Comparison of ENCODE assay signal across 17 cellular contexts in the genomic region with DNA sequence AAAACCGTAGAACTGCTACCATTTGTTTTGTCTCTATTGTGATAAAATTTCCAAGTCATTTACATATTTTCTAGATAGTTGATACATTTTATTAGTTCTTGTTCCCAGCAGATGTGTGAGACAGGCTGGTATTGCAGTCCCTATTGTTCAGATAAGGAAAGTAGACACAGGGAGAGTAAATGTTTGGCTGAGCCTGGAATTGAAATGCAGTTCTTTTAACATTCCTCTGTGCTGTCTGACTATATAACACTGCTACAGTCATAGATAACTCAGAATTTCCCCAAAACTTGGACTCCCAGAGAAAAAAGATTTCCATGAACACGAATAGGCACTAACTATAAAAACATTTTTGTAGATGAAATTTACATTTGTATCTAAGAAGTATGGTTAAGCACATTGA.
"Had no signal": no experiment of that assay in that cellular context is flagged by ENCODE, and none has a peak within 500 bp of the region (broad histone marks: within the 10 kb centered on the region; RNA-seq: fewer than 3 reads in every experiment).

No MANE protein-coding gene starts in this region.

- H3K27me3 ChIP-seq: spleen had no signal

- H3K4me1 ChIP-seq: spleen had no signal

- DNase-seq: activated CD4-positive, alpha-beta T cell treated with anti-CD3 and anti-CD28 coated beads for 4 hours; activated CD8-positive, alpha-beta T cell treated with anti-CD3 and anti-CD28 coated beads for 36 hours; activated gamma-delta T cell; activated naive CD8-positive, alpha-beta T cell treated with anti-CD3 and anti-CD28 coated beads for 36 hours; activated T-cell treated with anti-CD3 and anti-CD28 coated beads, Interleukin-2, amount 50 U/mL, for 48 hours; anterior cingulate cortex; dermis blood vessel endothelial cell; erythroblast; hypothalamus; kidney glomerular epithelial cell; nephron progenitor cell; spleen; stimulated activated naive CD8-positive, alpha-beta T cell treated with anti-CD3 and anti-CD28 coated beads, Interleukin-15, amount 100 ng/mL, for 72 hours; T-helper 17 cell had no signal

- H3K27ac ChIP-seq: spleen, thoracic aorta had no signal

- H3K36me3 ChIP-seq: spleen, thoracic aorta had no signal

- ATAC-seq: activated CD8-positive, alpha-beta T cell treated with anti-CD3 and anti-CD28 coated beads for 36 hours; sciatic nerve; stimulated activated naive CD8-positive, alpha-beta T cell treated with anti-CD3 and anti-CD28 coated beads, Interleukin-15, amount 100 ng/mL, for 72 hours; T-helper 17 cell; WTC11 had no signal

- H3K27me3 Mint-ChIP-seq: activated CD8-positive, alpha-beta T cell treated with anti-CD3 and anti-CD28 coated beads for 36 hours; activated naive CD8-positive, alpha-beta T cell treated with anti-CD3 and anti-CD28 coated beads for 36 hours; stimulated activated naive CD8-positive, alpha-beta T cell treated with anti-CD3 and anti-CD28 coated beads, Interleukin-15, amount 100 ng/mL, for 72 hours; T-helper 17 cell had no signal

- H3K9me3 Mint-ChIP-seq: activated CD8-positive, alpha-beta T cell treated with anti-CD3 and anti-CD28 coated beads for 36 hours; activated naive CD8-positive, alpha-beta T cell treated with anti-CD3 and anti-CD28 coated beads for 36 hours; nephron progenitor cell; stimulated activated naive CD8-positive, alpha-beta T cell treated with anti-CD3 and anti-CD28 coated beads, Interleukin-15, amount 100 ng/mL, for 72 hours; WTC11 had no signal

- H3K27ac Mint-ChIP-seq: activated CD8-positive, alpha-beta T cell treated with anti-CD3 and anti-CD28 coated beads for 36 hours; activated naive CD8-positive, alpha-beta T cell treated with anti-CD3 and anti-CD28 coated beads for 36 hours; nephron progenitor cell; stimulated activated naive CD8-positive, alpha-beta T cell treated with anti-CD3 and anti-CD28 coated beads, Interleukin-15, amount 100 ng/mL, for 72 hours; T-helper 17 cell; WTC11 had no signal

- H3K4me3 ChIP-seq: spleen, thoracic aorta had no signal

- H3K9me3 ChIP-seq: spleen, thoracic aorta had no signal

- H3K4me3 Mint-ChIP-seq: activated CD8-positive, alpha-beta T cell treated with anti-CD3 and anti-CD28 coated beads for 36 hours; activated naive CD8-positive, alpha-beta T cell treated with anti-CD3 and anti-CD28 coated beads for 36 hours; nephron progenitor cell; stimulated activated naive CD8-positive, alpha-beta T cell treated with anti-CD3 and anti-CD28 coated beads, Interleukin-15, amount 100 ng/mL, for 72 hours; T-helper 17 cell; WTC11 had no signal

- H3K36me3 Mint-ChIP-seq: activated naive CD8-positive, alpha-beta T cell treated with anti-CD3 and anti-CD28 coated beads for 36 hours; WTC11 had no signal
